In the genomic region with DNA sequence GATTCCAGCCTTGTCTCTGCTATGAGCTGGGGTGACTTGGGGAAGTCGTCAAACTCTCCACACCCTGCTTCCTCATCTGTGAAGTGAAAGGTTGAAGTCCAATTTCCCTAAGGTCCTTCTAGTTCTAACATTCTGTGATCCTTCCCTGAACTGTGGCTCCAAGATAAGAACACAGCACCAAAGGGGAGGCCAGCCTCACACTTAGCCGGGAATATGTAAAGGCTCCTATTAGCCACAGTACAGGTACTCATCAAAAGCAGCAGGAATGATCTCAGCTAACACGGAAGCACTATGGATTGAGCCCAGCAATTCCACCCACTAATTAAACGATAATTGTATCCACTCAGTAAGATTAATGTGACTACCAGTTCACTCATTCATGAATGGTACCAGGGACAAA, we compare ENCODE assay signal across 30 cellular contexts. TPM values are rescaled to one million over a fixed set of nuclear protein-coding genes. Genes with fewer than 3 reads are reported as not detected.
"Had no signal": no experiment of that assay in that cellular context is flagged by ENCODE, and none has a peak within 500 bp of the region (broad histone marks: within the 10 kb centered on the region; RNA-seq: fewer than 3 reads in every experiment).

No MANE protein-coding gene starts in this region.

- H3K27ac Mint-ChIP-seq: activated CD4-positive, alpha-beta memory T cell treated with anti-CD3 and anti-CD28 coated beads for 36 hours; activated CD4-positive, alpha-beta T cell treated with anti-CD3 and anti-CD28 coated beads, Interleukin-2, amount 10 ng/mL, durations not matched to agents 24 days and 14 days; activated T-cell treated with anti-CD3 and anti-CD28 coated beads, Interleukin-2, amount 50 U/mL, for 24 hours; mesothelial cell of epicardium; natural killer cell; T-helper 17 cell had no signal

- H3K4me3 ChIP-seq: esophagus muscularis mucosa, heart left ventricle, lung, testis had no signal

- H3K4me3 Mint-ChIP-seq: activated CD4-positive, alpha-beta memory T cell treated with anti-CD3 and anti-CD28 coated beads for 36 hours; activated CD4-positive, alpha-beta T cell treated with anti-CD3 and anti-CD28 coated beads, Interleukin-2, amount 10 ng/mL, durations not matched to agents 24 days and 14 days; activated T-cell treated with anti-CD3 and anti-CD28 coated beads, Interleukin-2, amount 50 U/mL, for 24 hours; mesothelial cell of epicardium; natural killer cell; T-helper 17 cell had no signal

- H3K27ac ChIP-seq: brain microvascular endothelial cell, esophagus muscularis mucosa, foreskin keratinocyte, heart left ventricle, testis had no signal

- DNase-seq: activated CD4-positive, alpha-beta memory T cell treated with anti-CD3 and anti-CD28 coated beads for 36 hours; activated CD4-positive, alpha-beta T cell treated with anti-CD3 and anti-CD28 coated beads, Interleukin-2, amount 10 ng/mL, durations not matched to agents 24 days and 14 days; activated CD4-positive, CD25-positive, alpha-beta regulatory T cell treated with anti-CD3 and anti-CD28 coated beads, Interleukin-2, amount 50 U/mL, for 72 hours; activated CD8-positive, alpha-beta memory T cell treated with anti-CD3 and anti-CD28 coated beads, Interleukin-2, amount 50 U/mL, for 4 hours; activated gamma-delta T cell treated with Interleukin-2 at 50 U/mL for 16 hours; activated naive CD4-positive, alpha-beta T cell treated with anti-CD3 and anti-CD28 coated beads, Interleukin-2, amount 50 U/mL, for 16 hours; activated T-cell treated with anti-CD3 and anti-CD28 coated beads, Interleukin-2, amount 50 U/mL, for 24 hours; amniotic stem cell; brain microvascular endothelial cell; cortex of kidney; foreskin keratinocyte; heart left ventricle; natural killer cell; right cardiac atrium; stimulated activated CD4-positive, alpha-beta T cell treated with anti-CD3 and anti-CD28 coated beads, Interleukin-2, amount 100 ng/mL, for 48 hours; stimulated activated naive CD8-positive, alpha-beta T cell treated with anti-CD3 and anti-CD28 coated beads, Interleukin-15, Interleukin-2, amounts not matched to agents 100 U/mL and 50 U/mL, for 24 hours; T-helper 17 cell; T1000; testis; trophoblast cell had no signal

- ATAC-seq: foreskin keratinocyte; heart left ventricle; left lobe of liver; natural killer cell; right cardiac atrium; stimulated activated naive CD8-positive, alpha-beta T cell treated with anti-CD3 and anti-CD28 coated beads, Interleukin-15, Interleukin-2, amounts not matched to agents 100 U/mL and 50 U/mL, for 24 hours; T-helper 17 cell had no signal

- H3K36me3 Mint-ChIP-seq: activated CD4-positive, alpha-beta memory T cell treated with anti-CD3 and anti-CD28 coated beads for 36 hours; mesothelial cell of epicardium; natural killer cell had no signal

- H3K9me3 ChIP-seq: esophagus muscularis mucosa, heart left ventricle, testis had no signal

- H3K36me3 ChIP-seq: brain microvascular endothelial cell, esophagus muscularis mucosa, heart left ventricle had no signal

- H3K27me3 ChIP-seq: testis had no signal

- H3K9me3 Mint-ChIP-seq: activated CD4-positive, alpha-beta memory T cell treated with anti-CD3 and anti-CD28 coated beads for 36 hours; activated CD4-positive, alpha-beta T cell treated with anti-CD3 and anti-CD28 coated beads, Interleukin-2, amount 10 ng/mL, durations not matched to agents 24 days and 14 days; activated T-cell treated with anti-CD3 and anti-CD28 coated beads, Interleukin-2, amount 50 U/mL, for 24 hours; mesothelial cell of epicardium; natural killer cell had no signal

- FAIRE-seq: astrocyte, urothelium cell line had no signal

- H3K4me1 ChIP-seq: foreskin keratinocyte, testis had no signal

RNA-seq across cellular contexts. Expression of gene SLC30A10, which starts 4.0 kb away (rescaled TPM):
- total RNA-seq: activated CD4-positive, alpha-beta memory T cell treated with anti-CD3 and anti-CD28 coated beads for 36 hours; activated CD4-positive, alpha-beta T cell treated with anti-CD3 and anti-CD28 coated beads, Interleukin-2, amount 10 ng/mL, durations not matched to agents 24 days and 14 days; activated CD8-positive, alpha-beta memory T cell treated with anti-CD3 and anti-CD28 coated beads for 36 hours; astrocyte; cardiac septum; esophagus muscularis mucosa; foreskin keratinocyte; kidney epithelial cell; lung; natural killer cell; omental fat pad; right cardiac atrium; T-helper 17 cell had no signal
- polyA plus RNA-seq: foreskin keratinocyte, lung, right cardiac atrium had no signal
